Comparison of ENCODE assay signal across 9 cellular contexts in the genomic region with DNA sequence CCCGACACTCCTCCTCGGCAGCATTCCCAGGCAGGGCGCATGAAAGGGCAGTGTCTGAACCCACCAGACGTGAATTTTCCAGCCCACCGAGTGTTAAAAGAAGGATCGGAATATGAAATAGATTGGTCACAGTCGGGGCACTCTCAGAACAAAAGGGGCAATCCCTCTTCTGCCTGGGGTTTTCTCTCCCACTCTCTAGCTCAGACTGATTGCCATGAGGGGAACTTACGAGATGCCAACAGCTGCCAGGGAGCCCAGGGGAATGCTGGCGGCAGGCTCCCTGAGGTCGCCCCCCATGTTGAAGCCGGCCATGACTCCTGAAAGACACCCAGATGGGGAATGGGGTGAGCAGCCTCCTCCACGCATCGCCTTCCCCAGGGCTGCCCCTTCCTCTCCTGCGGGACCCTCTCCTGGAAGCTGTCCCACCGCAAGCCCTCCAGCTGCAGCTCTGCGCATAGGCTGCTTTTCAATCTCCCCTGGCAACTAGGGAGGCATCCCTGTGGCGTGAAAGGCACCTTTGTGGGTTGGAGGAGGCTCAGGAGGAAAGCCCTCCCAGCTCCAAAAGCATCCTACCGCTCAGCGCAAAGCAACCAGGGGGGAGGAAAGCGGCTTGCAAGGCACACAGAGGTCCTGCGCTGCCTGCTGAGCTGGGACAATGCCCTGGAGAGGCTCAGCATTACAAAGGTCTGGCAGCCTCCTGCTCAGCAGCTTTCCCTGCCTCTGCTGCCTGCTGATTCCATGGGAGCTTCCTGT.
DNase-seq lines count a peak whose midpoint lies in the region; ATAC-seq lines count a peak whose summit lies in the region.
"Had no signal": no experiment of that assay in that cellular context is flagged by ENCODE, and none has a peak within 500 bp of the region (broad histone marks: within the 10 kb centered on the region; RNA-seq: fewer than 3 reads in every experiment).

No MANE protein-coding gene starts in this region.

- no peak for ATAC-seq in activated naive CD8-positive, alpha-beta T cell treated with anti-CD3 and anti-CD28 coated beads, Interleukin-2, amount 10 ng/mL, durations not matched to agents 7 days and 5 days (ENCODE audit: low read depth)

- H3K4me3 Mint-ChIP-seq in activated naive CD8-positive, alpha-beta T cell treated with anti-CD3 and anti-CD28 coated beads, Interleukin-2, amount 10 ng/mL, durations not matched to agents 7 days and 5 days, result no peak overlapping the region

- no peaks in the 10 kb centered on the region for H3K36me3 Mint-ChIP-seq in activated naive CD8-positive, alpha-beta T cell treated with anti-CD3 and anti-CD28 coated beads, Interleukin-2, amount 10 ng/mL, durations not matched to agents 7 days and 5 days

- no peaks in the 10 kb centered on the region for H3K9me3 Mint-ChIP-seq in activated naive CD8-positive, alpha-beta T cell treated with anti-CD3 and anti-CD28 coated beads, Interleukin-2, amount 10 ng/mL, durations not matched to agents 7 days and 5 days

- H3K4me1 Mint-ChIP-seq in activated naive CD8-positive, alpha-beta T cell treated with anti-CD3 and anti-CD28 coated beads, Interleukin-2, amount 10 ng/mL, durations not matched to agents 7 days and 5 days, result peaks cover 40% of the 10 kb centered on the region

- POLR2A ChIA-PET in activated naive CD8-positive, alpha-beta T cell treated with anti-CD3 and anti-CD28 coated beads, Interleukin-2, amount 10 ng/mL, durations not matched to agents 7 days and 5 days (lab: Charles Lee), result interaction anchor here (1.3 to 4.9 kb wide), 7 partner anchors 8 to 68 kb away, joined by 3 to 27 read pairs (median 10); no protein-coding TSS in a partner anchor

- no peaks in the 10 kb centered on the region for H3K27me3 Mint-ChIP-seq in activated naive CD8-positive, alpha-beta T cell treated with anti-CD3 and anti-CD28 coated beads, Interleukin-2, amount 10 ng/mL, durations not matched to agents 7 days and 5 days

- in situ Hi-C loops in ACHN (cut with HindIII; ENCODE audit: low pct_ligation_motif_present, low pct_unique_long_range_greater_than_20kb, low sequenced_read_pairs), result no loop called here

- H3K27ac Mint-ChIP-seq in activated naive CD8-positive, alpha-beta T cell treated with anti-CD3 and anti-CD28 coated beads, Interleukin-2, amount 10 ng/mL, durations not matched to agents 7 days and 5 days, result peak overlapping the region; percentile 74

- peak overlapping the region; percentile 28 for H3K27ac ChIP-seq in substantia nigra (ENCODE audit: low read depth, low read length, poor library complexity, severe bottlenecking)

- DNase-seq in NCI-H1417 (lab: John Stamatoyannopoulos, UW) (peak in 2 of 3 experiments; percentile 22 to 57), NCI-H1417 treated with DMSO at 0.1 percent for 48 hours (lab: John Stamatoyannopoulos, UW) (no peak), inferior parietal cortex (ENCODE audit: extremely low spot score) (peak; percentile 53), substantia nigra (lab: John Stamatoyannopoulos, UW) (peak in 34 of 49 donors; percentile 9 to 77 (median 46)), ACHN (no peak), NCI-H1092 (lab: John Stamatoyannopoulos, UW) (no peak), SW 1271 (lab: John Stamatoyannopoulos, UW) (no peak)
- no peak for DNase-seq in activated naive CD8-positive, alpha-beta T cell treated with anti-CD3 and anti-CD28 coated beads, Interleukin-2, amount 10 ng/mL, durations not matched to agents 7 days and 5 days
- DNase-seq: 8988T had no signal

Comparison
In these comparisons a context has a peak if more than half of its experiments do, and no peak if none do; other contexts are left out.
1. DNase-seq: peak in NCI-H1417 (2 of 3), inferior parietal cortex (single experiment) and substantia nigra (34 of 49); none in NCI-H1417 treated with DMSO at 0.1 percent for 48 hours (single experiment), activated naive CD8-positive, alpha-beta T cell treated with anti-CD3 and anti-CD28 coated beads, Interleukin-2, amount 10 ng/mL, durations not matched to agents 7 days and 5 days (single experiment), ACHN (single experiment), NCI-H1092 (single experiment) and SW 1271 (0 of 2).